Comparison of ENCODE assay signal across 9 cellular contexts in the genomic region with DNA sequence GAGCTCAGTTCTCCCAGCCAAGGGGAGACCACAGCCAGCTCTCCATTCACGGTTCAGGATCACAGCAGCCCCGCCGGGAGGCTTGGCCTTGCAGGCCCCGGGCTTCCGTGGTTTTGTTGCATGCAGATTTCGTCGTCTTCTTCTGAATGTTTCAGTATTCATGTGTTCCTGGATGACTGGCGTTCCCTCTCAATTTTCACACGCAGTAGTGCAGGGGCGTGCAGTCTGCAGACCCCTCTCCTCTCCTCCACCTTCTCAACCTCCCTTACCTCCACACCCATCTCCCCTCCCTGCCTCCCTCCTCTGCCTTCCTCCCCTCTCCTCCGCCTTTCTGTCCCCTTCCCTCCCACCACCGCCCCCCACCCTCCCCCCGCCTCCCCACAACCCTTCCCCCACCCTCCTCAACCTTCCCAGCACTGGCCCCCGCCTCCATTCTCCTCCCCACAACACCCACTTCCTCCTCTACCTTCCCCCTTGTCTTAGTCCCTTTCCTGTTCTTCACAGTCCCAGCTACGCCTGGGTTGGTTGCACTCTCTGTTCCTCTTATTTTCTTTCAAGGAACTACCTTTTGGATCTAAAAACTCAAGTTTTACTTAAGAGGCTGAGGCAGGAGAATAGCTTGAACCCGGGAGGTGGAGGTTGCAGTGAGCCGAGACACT.
DNase-seq lines count a peak whose midpoint lies in the region; ATAC-seq lines count a peak whose summit lies in the region.
"Had no signal": no experiment of that assay in that cellular context is flagged by ENCODE, and none has a peak within 500 bp of the region (broad histone marks: within the 10 kb centered on the region; RNA-seq: fewer than 3 reads in every experiment).

No MANE protein-coding gene starts in this region.

- H3K27me3 Mint-ChIP-seq in memory B cell = no peaks in the 10 kb centered on the region

- H3K4me1 Mint-ChIP-seq in memory B cell = peaks cover 33% of the 10 kb centered on the region

- H3K27ac Mint-ChIP-seq in memory B cell = peak overlapping the region; percentile 62

- H3K9ac ChIP-seq in ES-I3 (ENCODE audit: low read depth, low read length) = peak overlapping the region; percentile 20; the same call in 1 of the 2 replicates

- ATAC-seq in HG03139 (IDR thresholded peaks at IDR 0.05; ENCODE audit: unreplicated experiment) = peak; percentile 34
- peak; percentile 62 for ATAC-seq in memory B cell (ENCODE audit: low read depth)
- ATAC-seq in GM21390 (IDR thresholded peaks at IDR 0.05; ENCODE audit: unreplicated experiment) = no peak
- ATAC-seq: psoas muscle had no signal

- H3K36me3 Mint-ChIP-seq in memory B cell = no peaks in the 10 kb centered on the region

- peaks cover 21% of the 10 kb centered on the region; the same call in 1 of the 2 replicates for H3K4me1 ChIP-seq in ES-I3 (ENCODE audit: insufficient read depth, low read length)

- H3K4me3 Mint-ChIP-seq in memory B cell = peak overlapping the region; percentile 85

- peak; percentile 40 for DNase-seq in activated T-cell treated with anti-CD3 and anti-CD28 coated beads, Interleukin-2, amount 50 U/mL, for 1 hour
- DNase-seq in memory B cell (ENCODE audit: low spot score in 2 of 2) (peak in 1 of 2 donors; percentile 42), DMS79 (lab: John Stamatoyannopoulos, UW) (no peak), HPDE6-E6E7 (ENCODE audit: extremely low spot score) (no peak), putamen (ENCODE audit: low spot score) (no peak)

- no peaks in the 10 kb centered on the region for H3K36me3 ChIP-seq in ES-I3 (ENCODE audit: insufficient read depth, low read length)

- no peaks in the 10 kb centered on the region; the same call in 1 of the 2 replicates for H3K9me3 ChIP-seq in ES-I3 (ENCODE audit: control insufficient read depth, insufficient read depth, low read length)
- H3K9me3 ChIP-seq: psoas muscle had no signal

- H3K9me3 Mint-ChIP-seq in memory B cell = no peaks in the 10 kb centered on the region
